Comparison of ENCODE assay signal across 8 cellular contexts in genomic region chr3:134110963-134111362, GRCh38.
"Had no signal": no experiment of that assay in that cellular context is flagged by ENCODE, and none has a peak within 500 bp of the region (broad histone marks: within the 10 kb centered on the region; RNA-seq: fewer than 3 reads in every experiment).

No MANE protein-coding gene starts in this region.

- H3K27me3 Mint-ChIP-seq: IgD-negative memory B cell had no signal

- H3K4me3 Mint-ChIP-seq: IgD-negative memory B cell had no signal

- H3K27ac ChIP-seq: HL-60 had no signal

- ATAC-seq: HepG2, K562 had no signal

- DNase-seq: IMR-90, KBM-7, KG1 had no signal

- FAIRE-seq: HepG2, HTR-8/SVneo, K562 had no signal

- H3K4me3 ChIP-seq: K562 had no signal

- H3K4me1 Mint-ChIP-seq: IgD-negative memory B cell had no signal

- H3K27ac Mint-ChIP-seq: IgD-negative memory B cell had no signal
